ENCODE assay signal across 1 cellular context in the genomic region with DNA sequence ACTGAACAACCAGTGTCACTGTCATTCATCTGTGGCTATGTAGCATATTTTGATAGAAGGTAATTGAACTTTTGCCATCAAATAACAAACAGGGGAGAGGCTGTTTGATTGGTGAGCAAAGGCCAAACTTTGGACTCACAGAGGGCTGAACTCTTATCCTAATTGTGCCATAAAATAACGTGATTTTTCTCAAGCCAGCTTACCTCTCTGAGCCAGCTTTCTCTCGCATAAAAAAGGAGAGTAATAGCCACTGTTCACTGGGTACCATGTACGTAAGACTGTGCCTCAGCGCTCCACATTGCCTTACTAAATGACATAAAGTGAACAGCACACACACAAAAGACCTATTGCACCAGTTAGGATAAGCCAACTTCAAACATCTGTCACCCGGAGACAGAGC.
TF ChIP-seq lines count a peak whose summit lies in the region.

No MANE protein-coding gene starts in this region.

TF ChIP-seq in GM23338, 12 proteins besides CTCF, POLR2A, EP300 and RAD21:
- TF ChIP-seq CREB1 (CRISPR knock-in tag; IDR thresholded peaks at IDR 0.05; ENCODE audit: low read depth): no peak
- no peak for TF ChIP-seq POLR2AphosphoS5 (IDR thresholded peaks at IDR 0.05; ENCODE audit: low read depth)
- TF ChIP-seq STAT1 (IDR thresholded peaks at IDR 0.05; ENCODE audit: unreplicated experiment): no peak
- no peak for TF ChIP-seq NANOG (IDR thresholded peaks at IDR 0.05; ENCODE audit: borderline replicate concordance)
- no peak for TF ChIP-seq EZH2 (IDR thresholded peaks at IDR 0.05; ENCODE audit: low read depth, unreplicated experiment)
- no peak for TF ChIP-seq EZH2phosphoT487 (IDR thresholded peaks at IDR 0.05; ENCODE audit: unreplicated experiment)
- TF ChIP-seq JUNB (IDR thresholded peaks at IDR 0.05; ENCODE audit: unreplicated experiment): no peak
- no peak for TF ChIP-seq ZNF331 (CRISPR knock-in tag; IDR thresholded peaks at IDR 0.05; ENCODE audit: low read depth)
